ENCODE assay signal across 14 cellular contexts in genomic region chr2:199757466-199757865, GRCh38.
A peak's percentile ranks its signal among the peaks of the same experiment; 100 is the strongest.
DNase-seq lines count a peak whose midpoint lies in the region; ATAC-seq and TF ChIP-seq lines count a peak whose summit lies in the region.
"Had no signal": no experiment of that assay in that cellular context is flagged by ENCODE, and none has a peak within 500 bp of the region (broad histone marks: within the 10 kb centered on the region; RNA-seq: fewer than 3 reads in every experiment).

No MANE protein-coding gene starts in this region.

- H3K4me2 ChIP-seq in IMR-90 (ENCODE audit: low read depth, low read length): no peak overlapping the region; the same call in 1 of the 2 replicates

- H4K8ac ChIP-seq in IMR-90 (ENCODE audit: low read depth in 2 of 2, low read length in 2 of 2): no peak overlapping the region

- H3K56ac ChIP-seq in IMR-90 (ENCODE audit: extremely low read depth, insufficient read depth, low read length): no peak overlapping the region

- no peak overlapping the region for H3K27ac Mint-ChIP-seq in activated naive CD8-positive, alpha-beta T cell treated with anti-CD3 and anti-CD28 coated beads, Interleukin-2, amount 50 U/mL, for 24 hours
- H3K27ac Mint-ChIP-seq in activated T-helper 2 cell treated with anti-CD3 and anti-CD28 coated beads, Interferon-gamma antibody, Interleukin-2, Interleukin-4, amounts not matched to agents 10 μg/mL and 5 μg/mL and 100 μg/mL, durations not matched to agents 14 hours and 24 hours and 36 hours: no peak overlapping the region
- H3K27ac Mint-ChIP-seq: activated CD8-positive, alpha-beta T cell treated with anti-CD3 and anti-CD28 coated beads, Interleukin-2, amount 10 ng/mL, durations not matched to agents 7 days and 5 days; naive thymus-derived CD4-positive, alpha-beta T cell had no signal

- no peak overlapping the region for H2BK20ac ChIP-seq in IMR-90 (ENCODE audit: low read depth, low read length)

- no peak overlapping the region for H3K14ac ChIP-seq in IMR-90 (replicated peaks; ENCODE audit: low read depth, low read length)

- H3K4me3 ChIP-seq in IMR-90 (ENCODE audit: insufficient read depth, low read depth, low read length) (no peak overlapping the region), psoas muscle (no peak overlapping the region), coronary artery (no peak overlapping the region)
- H3K4me3 ChIP-seq: SK-N-MC had no signal

- H3K4ac ChIP-seq in IMR-90 (ENCODE audit: low read depth, low read length): no peak overlapping the region

- CTCF ChIA-PET in IMR-90 (lab: Yijun Ruan, JAX): interaction anchor here (2.2 kb wide), 1 partner anchor 18 kb away, joined by 8 read pairs; no protein-coding TSS in a partner anchor

- peak; percentile 21; the same call in 1 of the 2 replicates for ATAC-seq in IMR-90 (ENCODE audit: low read depth)
- peak; percentile 70 to 75 (median 72) for ATAC-seq in psoas muscle
- ATAC-seq in activated naive CD8-positive, alpha-beta T cell treated with anti-CD3 and anti-CD28 coated beads, Interleukin-2, amount 50 U/mL, for 24 hours: no peak
- ATAC-seq: activated CD8-positive, alpha-beta T cell treated with anti-CD3 and anti-CD28 coated beads, Interleukin-2, amount 10 ng/mL, durations not matched to agents 7 days and 5 days; naive thymus-derived CD4-positive, alpha-beta T cell had no signal

- no peak for TF ChIP-seq RAD21 in IMR-90 (IDR thresholded peaks at IDR 0.05; ENCODE audit: low read length)

- H3K36me3 Mint-ChIP-seq in activated naive CD8-positive, alpha-beta T cell treated with anti-CD3 and anti-CD28 coated beads, Interleukin-2, amount 50 U/mL, for 24 hours (ENCODE audit: low read depth): no peaks in the 10 kb centered on the region
- no peaks in the 10 kb centered on the region for H3K36me3 Mint-ChIP-seq in activated T-helper 2 cell treated with anti-CD3 and anti-CD28 coated beads, Interferon-gamma antibody, Interleukin-2, Interleukin-4, amounts not matched to agents 10 μg/mL and 5 μg/mL and 100 μg/mL, durations not matched to agents 14 hours and 24 hours and 36 hours (ENCODE audit: low read depth)
- H3K36me3 Mint-ChIP-seq: naive thymus-derived CD4-positive, alpha-beta T cell had no signal

- no TSS peak for BruUV-seq in IMR-90 (replicated peaks; lab: Mats Ljungman, UMichigan)

- no peak overlapping the region for H3K9ac ChIP-seq in IMR-90 (ENCODE audit: low read depth, low read length)

- H3K4me1 ChIP-seq in IMR-90 (ENCODE audit: control insufficient read depth, insufficient read depth, low read length) (no peaks in the 10 kb centered on the region; the same call in 1 of the 2 replicates), psoas muscle (no peaks in the 10 kb centered on the region)

- H2BK5ac ChIP-seq in IMR-90 (ENCODE audit: low read depth, low read length, poor library complexity, severe bottlenecking): no peak overlapping the region

- no peak overlapping the region for H2AK9ac ChIP-seq in IMR-90 (replicated peaks; ENCODE audit: low read depth, low read length, poor library complexity)

- TF ChIP-seq CTCF in IMR-90 (conservative IDR thresholded peaks at IDR 0.05; ENCODE audit: low read depth, low read length): no peak
- TF ChIP-seq CTCF in psoas muscle (IDR thresholded peaks at IDR 0.05): no peak
- no peak for TF ChIP-seq CTCF in coronary artery (IDR thresholded peaks at IDR 0.05)

- no peak for TF ChIP-seq POLR2A in IMR-90 (IDR thresholded peaks at IDR 0.05; ENCODE audit: low read depth, low read length)

- no peak overlapping the region for H2BK120ac ChIP-seq in IMR-90 (ENCODE audit: low read depth, low read length)

- POLR2A ChIA-PET in IMR-90 (lab: Charles Lee; ENCODE audit: unreplicated experiment): no interaction called here

- no peaks in the 10 kb centered on the region for H3K36me3 ChIP-seq in IMR-90 (ENCODE audit: control insufficient read depth, insufficient read depth, low read length)
- no peaks in the 10 kb centered on the region for H3K36me3 ChIP-seq in psoas muscle (ENCODE audit: insufficient read depth in 1 of 2, low read depth in 1 of 2)

- no peaks in the 10 kb centered on the region for H3K4me1 Mint-ChIP-seq in activated naive CD8-positive, alpha-beta T cell treated with anti-CD3 and anti-CD28 coated beads, Interleukin-2, amount 50 U/mL, for 24 hours
- no peaks in the 10 kb centered on the region for H3K4me1 Mint-ChIP-seq in activated T-helper 2 cell treated with anti-CD3 and anti-CD28 coated beads, Interferon-gamma antibody, Interleukin-2, Interleukin-4, amounts not matched to agents 10 μg/mL and 5 μg/mL and 100 μg/mL, durations not matched to agents 14 hours and 24 hours and 36 hours (ENCODE audit: low read depth)
- H3K4me1 Mint-ChIP-seq: naive thymus-derived CD4-positive, alpha-beta T cell had no signal

- H3K9me1 ChIP-seq in IMR-90 (ENCODE audit: insufficient read depth, low read length): 0 out of 2 replicates have a peak, but pooled peaks cover 5% of the 10 kb centered on the region

- intact Hi-C loops in IMR-90 (cut with micrococcal nuclease) (loop anchor here (1.0 kb wide), 1 partner anchor 49 kb away; no protein-coding TSS in a partner anchor), psoas muscle (cut with DNase I) (no loop called here)
- intact Hi-C loops in activated T-helper 2 cell treated with anti-CD3 and anti-CD28 coated beads, Interferon-gamma antibody, Interleukin-2, Interleukin-4, amounts not matched to agents 10 μg/mL and 5 μg/mL and 100 μg/mL, durations not matched to agents 14 hours and 24 hours and 36 hours (cut with micrococcal nuclease): no loop called here

- no peak overlapping the region for H4K5ac ChIP-seq in IMR-90 (ENCODE audit: low read depth, low read length)

- DNase-seq in IMR-90 (no peak), NCI-H524 (lab: John Stamatoyannopoulos, UW) (peak; percentile 82 to 95), fibroblast of the conjunctiva (ENCODE audit: low read depth) (peak; percentile 18), psoas muscle (peak; percentile 34 to 66), coronary artery (ENCODE audit: low spot score) (no peak)
- no peak for DNase-seq in activated naive CD8-positive, alpha-beta T cell treated with anti-CD3 and anti-CD28 coated beads, Interleukin-2, amount 50 U/mL, for 24 hours
- DNase-seq in activated CD4-positive, alpha-beta T cell treated with anti-CD3 and anti-CD28 coated beads for 4 hours: no peak
- no peak for DNase-seq in activated T-helper 2 cell treated with anti-CD3 and anti-CD28 coated beads, Interferon-gamma antibody, Interleukin-2, Interleukin-4, amounts not matched to agents 10 μg/mL and 5 μg/mL and 100 μg/mL, durations not matched to agents 14 hours and 24 hours and 36 hours (ENCODE audit: low spot score)
- DNase-seq: activated CD8-positive, alpha-beta T cell treated with anti-CD3 and anti-CD28 coated beads, Interleukin-2, amount 10 ng/mL, durations not matched to agents 7 days and 5 days; glutamatergic neuron; HCEC 1CT; naive thymus-derived CD4-positive, alpha-beta T cell; NCI-H1436 treated with DMSO at 0.1 percent for 48 hours had no signal

- H2BK15ac ChIP-seq in IMR-90 (ENCODE audit: low read depth, low read length): no peak overlapping the region

- H3K9me3 ChIP-seq in IMR-90 (ENCODE audit: control insufficient read depth, insufficient read depth, low read length): no peaks in the 10 kb centered on the region
- H3K9me3 ChIP-seq in psoas muscle: no peaks in the 10 kb centered on the region

- no peaks in the 10 kb centered on the region for H3K9me3 Mint-ChIP-seq in activated naive CD8-positive, alpha-beta T cell treated with anti-CD3 and anti-CD28 coated beads, Interleukin-2, amount 50 U/mL, for 24 hours
- H3K9me3 Mint-ChIP-seq in activated T-helper 2 cell treated with anti-CD3 and anti-CD28 coated beads, Interferon-gamma antibody, Interleukin-2, Interleukin-4, amounts not matched to agents 10 μg/mL and 5 μg/mL and 100 μg/mL, durations not matched to agents 14 hours and 24 hours and 36 hours: no peaks in the 10 kb centered on the region

- no peak overlapping the region for H3K23ac ChIP-seq in IMR-90 (ENCODE audit: low read depth, low read length)

- in situ Hi-C loops in IMR-90 (cut with MboI; ENCODE audit: low sequenced_read_pairs): no loop called here

- dilution Hi-C loops in IMR-90 (cut with HindIII; ENCODE audit: low sequenced_read_pairs, unreplicated experiment): no loop called here

- H3K79me1 ChIP-seq in IMR-90 (ENCODE audit: low read depth in 1 of 2, low read length in 2 of 2): no peaks in the 10 kb centered on the region

- no peak overlapping the region for H2AK5ac ChIP-seq in IMR-90 (ENCODE audit: low read depth, low read length)

- peaks cover 8% of the 10 kb centered on the region for H3K27me3 Mint-ChIP-seq in activated naive CD8-positive, alpha-beta T cell treated with anti-CD3 and anti-CD28 coated beads, Interleukin-2, amount 50 U/mL, for 24 hours
- peaks cover 5% of the 10 kb centered on the region for H3K27me3 Mint-ChIP-seq in activated T-helper 2 cell treated with anti-CD3 and anti-CD28 coated beads, Interferon-gamma antibody, Interleukin-2, Interleukin-4, amounts not matched to agents 10 μg/mL and 5 μg/mL and 100 μg/mL, durations not matched to agents 14 hours and 24 hours and 36 hours (ENCODE audit: low read depth)

- H3K18ac ChIP-seq in IMR-90 (ENCODE audit: low read depth, low read length): no peak overlapping the region; the same call in 1 of the 2 replicates

- H3K27ac ChIP-seq in IMR-90 (ENCODE audit: insufficient read depth, low read length) (no peak overlapping the region), psoas muscle (no peak overlapping the region), coronary artery (no peak overlapping the region)
- H3K27ac ChIP-seq: SK-N-MC had no signal

- H4K20me1 ChIP-seq in IMR-90 (ENCODE audit: insufficient read depth, low read length): no peaks in the 10 kb centered on the region

- no peak overlapping the region for H4K91ac ChIP-seq in IMR-90 (ENCODE audit: insufficient read depth, low read depth, low read length)

- H3K4me3 Mint-ChIP-seq in activated naive CD8-positive, alpha-beta T cell treated with anti-CD3 and anti-CD28 coated beads, Interleukin-2, amount 50 U/mL, for 24 hours: no peak overlapping the region
- no peak overlapping the region for H3K4me3 Mint-ChIP-seq in activated T-helper 2 cell treated with anti-CD3 and anti-CD28 coated beads, Interferon-gamma antibody, Interleukin-2, Interleukin-4, amounts not matched to agents 10 μg/mL and 5 μg/mL and 100 μg/mL, durations not matched to agents 14 hours and 24 hours and 36 hours (ENCODE audit: low read depth)
- H3K4me3 Mint-ChIP-seq: activated CD8-positive, alpha-beta T cell treated with anti-CD3 and anti-CD28 coated beads, Interleukin-2, amount 10 ng/mL, durations not matched to agents 7 days and 5 days; naive thymus-derived CD4-positive, alpha-beta T cell had no signal

- H3K27me3 ChIP-seq in IMR-90 (ENCODE audit: control insufficient read depth, insufficient read depth, low read length): peaks cover 3% of the 10 kb centered on the region; the same call in 1 of the 2 replicates
- H3K27me3 ChIP-seq in psoas muscle (ENCODE audit: insufficient read depth in 3 of 3, low read length in 2 of 3): no peaks in the 10 kb centered on the region

- H2AFZ ChIP-seq in IMR-90 (replicated peaks; ENCODE audit: low read length, poor library complexity): no peak overlapping the region

TF ChIP-seq in IMR-90, 13 proteins besides CTCF, POLR2A, EP300 and RAD21 (continues in another document):
- TF ChIP-seq NFE2L2 (IDR thresholded peaks at IDR 0.05; ENCODE audit: low read depth, low read length) (no peak), MAFK (IDR thresholded peaks at IDR 0.05; ENCODE audit: low read depth, low read length) (no peak), FOS (IDR thresholded peaks at IDR 0.05; ENCODE audit: low read depth, low read length) (no peak), SMC3 (IDR thresholded peaks at IDR 0.05; ENCODE audit: low read depth, low read length) (no peak)

Comparison
In these comparisons a context has a peak if more than half of its experiments do, and no peak if none do; other contexts are left out.
1. DNase-seq: peak in NCI-H524 (2 of 2), fibroblast of the conjunctiva (single experiment) and psoas muscle (2 of 2); none in IMR-90 (single experiment), activated naive CD8-positive, alpha-beta T cell treated with anti-CD3 and anti-CD28 coated beads, Interleukin-2, amount 50 U/mL, for 24 hours (single experiment), activated CD4-positive, alpha-beta T cell treated with anti-CD3 and anti-CD28 coated beads for 4 hours (0 of 2), coronary artery (single experiment) and activated T-helper 2 cell treated with anti-CD3 and anti-CD28 coated beads, Interferon-gamma antibody, Interleukin-2, Interleukin-4, amounts not matched to agents 10 μg/mL and 5 μg/mL and 100 μg/mL, durations not matched to agents 14 hours and 24 hours and 36 hours (single experiment).